1 cellular context compared by ENCODE assay signal in the genomic region with DNA sequence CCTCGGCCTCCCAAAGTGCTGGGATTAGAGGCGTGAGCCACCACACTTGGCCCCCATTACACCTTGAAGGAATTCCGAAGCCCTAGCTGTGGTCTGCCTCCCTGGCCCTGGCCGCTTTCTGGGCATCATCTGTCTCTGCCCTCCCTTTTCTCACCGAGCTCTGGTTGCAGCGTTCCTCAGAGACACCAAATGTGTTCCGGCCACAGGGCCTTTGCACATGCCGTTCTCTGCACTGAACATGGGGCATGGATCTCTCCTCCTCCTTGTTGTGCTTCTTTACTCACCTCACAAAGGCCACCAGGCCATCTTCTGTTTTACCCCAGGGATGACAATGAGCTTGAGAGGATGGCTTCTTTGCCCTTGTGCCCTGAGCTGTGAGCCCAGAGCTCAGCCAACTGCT.
A peak's percentile ranks its signal among the peaks of the same experiment; 100 is the strongest.
TF ChIP-seq lines count a peak whose summit lies in the region.

No MANE protein-coding gene starts in this region.

TF ChIP-seq in H1, 55 proteins besides CTCF, POLR2A, EP300 and RAD21:
- no peak for TF ChIP-seq CBX5 (IDR thresholded peaks at IDR 0.05; ENCODE audit: low read depth, low read length)
- peak; percentile 54; the same call in 1 of the 2 replicates for TF ChIP-seq KDM1A (IDR thresholded peaks at IDR 0.05; ENCODE audit: borderline replicate concordance, low read length)
